Comparison of ENCODE assay signal across 9 cellular contexts in the genomic region with DNA sequence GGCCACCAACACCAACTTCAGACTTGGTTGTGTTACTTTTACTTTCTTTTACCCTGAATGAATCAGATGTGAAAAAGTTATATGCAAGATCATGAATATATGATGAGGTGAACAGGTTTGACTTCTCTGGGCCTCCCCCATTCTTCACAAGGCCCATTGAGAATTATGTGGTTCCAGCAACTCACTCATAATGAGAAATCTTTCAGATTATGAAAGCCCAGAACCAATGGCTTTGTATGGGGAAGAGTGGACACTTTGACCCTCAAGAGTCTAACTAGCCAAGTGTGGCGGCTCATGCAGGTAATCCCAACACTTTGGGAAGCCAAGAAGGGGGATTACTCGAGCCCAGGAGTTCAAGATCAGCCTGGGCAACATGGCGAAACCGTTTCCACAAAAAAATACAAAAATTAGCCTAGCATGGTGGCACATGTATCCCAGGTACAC. TPM values are rescaled to one million over a fixed set of nuclear protein-coding genes. Genes with fewer than 3 reads are reported as not detected.
DNase-seq lines count a peak whose midpoint lies in the region; ATAC-seq and TF ChIP-seq lines count a peak whose summit lies in the region.
"Had no signal": no experiment of that assay in that cellular context is flagged by ENCODE, and none has a peak within 500 bp of the region (broad histone marks: within the 10 kb centered on the region; RNA-seq: fewer than 3 reads in every experiment).

No MANE protein-coding gene starts in this region.

- DNase-seq in GM10248 (ENCODE audit: extremely low spot score) (peak; percentile 55), WTC11 (ENCODE audit: low spot score) (no peak), NCI-H1694 treated with DMSO at 0.1 percent for 48 hours (lab: John Stamatoyannopoulos, UW) (no peak), foreskin melanocyte (no peak), RKO (ENCODE audit: low spot score) (no peak)

- H3K9me3 Mint-ChIP-seq in WTC11: no peaks in the 10 kb centered on the region

- no peak overlapping the region for H3K4me3 Mint-ChIP-seq in WTC11

- no peak overlapping the region for H3K27ac Mint-ChIP-seq in WTC11

- ATAC-seq in GM18907 (IDR thresholded peaks at IDR 0.05; ENCODE audit: unreplicated experiment): peak; percentile 76
- peak; percentile 72 for ATAC-seq in HG02759 (IDR thresholded peaks at IDR 0.05; ENCODE audit: unreplicated experiment)
- ATAC-seq in HG03575 (IDR thresholded peaks at IDR 0.05; ENCODE audit: extremely low read depth, insufficient number of reproducible peaks, low FRiP score, unreplicated experiment): peak; percentile 34
- no peak for ATAC-seq in WTC11
- ATAC-seq: Panc1 had no signal

- peaks cover 7% of the 10 kb centered on the region for H3K4me1 Mint-ChIP-seq in WTC11

- POLR2A ChIA-PET in GM10248 (lab: Yijun Ruan, JAX): no interaction called here
- POLR2A ChIA-PET in WTC11 (lab: Charles Lee): no interaction called here

- no peaks in the 10 kb centered on the region for H3K27me3 Mint-ChIP-seq in WTC11 (ENCODE audit: low read depth)

- CTCF ChIA-PET in GM10248 (lab: Yijun Ruan, JAX) (no interaction called here), WTC11 (lab: Charles Lee) (no interaction called here)

- TF ChIP-seq CTCF in GM10248 (IDR thresholded peaks at IDR 0.05; ENCODE audit: control extremely low read depth, extremely low read depth, low read depth, missing control alignments) (no peak), WTC11 (IDR thresholded peaks at IDR 0.05) (no peak)

- no peaks in the 10 kb centered on the region for H3K36me3 Mint-ChIP-seq in WTC11

TF ChIP-seq in WTC11, 78 proteins besides CTCF, POLR2A, EP300 and RAD21:
- TF ChIP-seq ATF6 (CRISPR knock-in tag; IDR thresholded peaks at IDR 0.05) (no peak), EMX1 (CRISPR knock-in tag; IDR thresholded peaks at IDR 0.05) (no peak), ZBTB21 (CRISPR knock-in tag; IDR thresholded peaks at IDR 0.05; ENCODE audit: borderline replicate concordance) (no peak), HMGA2 (CRISPR knock-in tag; IDR thresholded peaks at IDR 0.05) (no peak), ZNF219 (CRISPR knock-in tag; IDR thresholded peaks at IDR 0.05; ENCODE audit: borderline replicate concordance) (no peak), ATF1 (CRISPR knock-in tag; IDR thresholded peaks at IDR 0.05) (no peak), MYBL2 (CRISPR knock-in tag; IDR thresholded peaks at IDR 0.05) (no peak), KAT7 (CRISPR knock-in tag; IDR thresholded peaks at IDR 0.05; ENCODE audit: borderline replicate concordance) (no peak), MXD4 (CRISPR knock-in tag; IDR thresholded peaks at IDR 0.05; ENCODE audit: borderline replicate concordance) (no peak), ZNF396 (CRISPR knock-in tag; IDR thresholded peaks at IDR 0.05; ENCODE audit: borderline replicate concordance) (no peak), E2F4 (CRISPR knock-in tag; IDR thresholded peaks at IDR 0.05; ENCODE audit: borderline replicate concordance, low read depth) (no peak), CREM (CRISPR knock-in tag; IDR thresholded peaks at IDR 0.05) (no peak), SMAD4 (CRISPR knock-in tag; IDR thresholded peaks at IDR 0.05) (no peak), JAZF1 (CRISPR knock-in tag; IDR thresholded peaks at IDR 0.05) (no peak), ZNF416 (CRISPR knock-in tag; IDR thresholded peaks at IDR 0.05) (no peak), SOX15 (CRISPR knock-in tag; IDR thresholded peaks at IDR 0.05) (no peak)
- TF ChIP-seq, protein P1, sequence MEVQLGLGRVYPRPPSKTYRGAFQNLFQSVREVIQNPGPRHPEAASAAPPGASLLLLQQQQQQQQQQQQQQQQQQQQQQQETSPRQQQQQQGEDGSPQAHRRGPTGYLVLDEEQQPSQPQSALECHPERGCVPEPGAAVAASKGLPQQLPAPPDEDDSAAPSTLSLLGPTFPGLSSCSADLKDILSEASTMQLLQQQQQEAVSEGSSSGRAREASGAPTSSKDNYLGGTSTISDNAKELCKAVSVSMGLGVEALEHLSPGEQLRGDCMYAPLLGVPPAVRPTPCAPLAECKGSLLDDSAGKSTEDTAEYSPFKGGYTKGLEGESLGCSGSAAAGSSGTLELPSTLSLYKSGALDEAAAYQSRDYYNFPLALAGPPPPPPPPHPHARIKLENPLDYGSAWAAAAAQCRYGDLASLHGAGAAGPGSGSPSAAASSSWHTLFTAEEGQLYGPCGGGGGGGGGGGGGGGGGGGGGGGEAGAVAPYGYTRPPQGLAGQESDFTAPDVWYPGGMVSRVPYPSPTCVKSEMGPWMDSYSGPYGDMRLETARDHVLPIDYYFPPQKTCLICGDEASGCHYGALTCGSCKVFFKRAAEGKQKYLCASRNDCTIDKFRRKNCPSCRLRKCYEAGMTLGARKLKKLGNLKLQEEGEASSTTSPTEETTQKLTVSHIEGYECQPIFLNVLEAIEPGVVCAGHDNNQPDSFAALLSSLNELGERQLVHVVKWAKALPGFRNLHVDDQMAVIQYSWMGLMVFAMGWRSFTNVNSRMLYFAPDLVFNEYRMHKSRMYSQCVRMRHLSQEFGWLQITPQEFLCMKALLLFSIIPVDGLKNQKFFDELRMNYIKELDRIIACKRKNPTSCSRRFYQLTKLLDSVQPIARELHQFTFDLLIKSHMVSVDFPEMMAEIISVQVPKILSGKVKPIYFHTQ (CRISPR knock-in tag; IDR thresholded peaks at IDR 0.05): no peak
- TF ChIP-seq, protein P2, sequence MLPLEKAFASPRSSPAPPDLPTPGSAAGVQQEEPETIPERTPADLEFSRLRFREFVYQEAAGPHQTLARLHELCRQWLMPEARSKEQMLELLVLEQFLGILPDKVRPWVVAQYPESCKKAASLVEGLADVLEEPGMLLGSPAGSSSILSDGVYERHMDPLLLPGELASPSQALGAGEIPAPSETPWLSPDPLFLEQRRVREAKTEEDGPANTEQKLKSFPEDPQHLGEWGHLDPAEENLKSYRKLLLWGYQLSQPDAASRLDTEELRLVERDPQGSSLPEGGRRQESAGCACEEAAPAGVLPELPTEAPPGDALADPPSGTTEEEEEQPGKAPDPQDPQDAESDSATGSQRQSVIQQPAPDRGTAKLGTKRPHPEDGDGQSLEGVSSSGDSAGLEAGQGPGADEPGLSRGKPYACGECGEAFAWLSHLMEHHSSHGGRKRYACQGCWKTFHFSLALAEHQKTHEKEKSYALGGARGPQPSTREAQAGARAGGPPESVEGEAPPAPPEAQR (CRISPR knock-in tag; IDR thresholded peaks at IDR 0.05): no peak

RNA-seq across cellular contexts. Expression of gene LNPEP, which starts 16.1 kb away (rescaled TPM):
- 4.7 to 6.4 TPM (median 5.2 TPM) in 3 replicates for total RNA-seq in WTC11 (2021)

RNA-seq across cellular contexts. Expression of gene ERAP2, which starts 43.5 kb away (rescaled TPM):
- total RNA-seq in WTC11 (2021): 0.13 to 0.41 TPM (median 0.21 TPM) in 3 replicates
